Comparison of ENCODE assay signal across 1 cellular context in the genomic region with DNA sequence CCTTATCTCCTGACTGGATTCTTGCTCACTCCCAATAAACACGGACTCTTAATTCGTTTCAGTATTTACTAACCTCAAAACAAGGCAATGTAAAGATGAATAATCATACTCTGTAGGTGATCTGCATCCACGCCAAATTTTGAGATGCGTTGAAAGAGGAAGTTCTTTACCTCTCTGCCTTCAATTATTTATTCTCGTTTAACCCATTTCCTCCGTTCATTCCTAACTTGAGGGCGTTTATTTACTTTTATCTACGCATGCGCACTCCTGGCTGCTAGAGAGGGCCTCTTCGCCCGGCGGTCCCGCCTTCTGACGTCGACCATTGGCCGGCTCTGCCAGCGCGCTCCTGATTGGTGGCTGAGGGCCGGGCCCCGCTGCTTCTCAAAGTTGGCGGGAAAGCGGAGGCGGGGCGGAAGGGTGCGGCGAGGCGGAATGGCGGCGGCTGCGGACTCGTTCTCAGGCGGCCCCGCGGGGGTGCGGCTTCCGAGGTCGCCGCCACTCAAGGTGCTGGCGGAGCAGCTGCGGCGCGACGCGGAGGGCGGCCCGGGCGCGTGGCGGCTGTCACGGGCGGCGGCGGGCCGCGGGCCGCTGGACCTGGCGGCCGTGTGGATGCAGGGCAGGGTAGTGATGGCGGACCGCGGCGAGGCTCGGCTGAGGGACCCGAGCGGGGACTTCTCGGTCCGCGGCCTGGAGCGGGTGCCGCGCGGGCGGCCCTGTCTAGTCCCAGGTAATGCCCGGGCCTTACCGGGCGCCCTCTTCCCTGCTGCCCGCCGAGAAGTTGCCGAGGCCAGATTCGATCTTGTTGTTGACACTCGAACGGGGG.
TF ChIP-seq lines count a peak whose summit lies in the region.

Gene RMI2 (plus strand): TSS at position 420 of the 823 bp plus-strand sequence. CDS start 13 bp downstream, at position 433.

TF ChIP-seq in HepG2, 621 proteins besides CTCF, POLR2A, EP300 and RAD21 (continued from another document and continues in another):
- TF ChIP-seq ZKSCAN1 (IDR thresholded peaks at IDR 0.05; ENCODE audit: low read length) (no peak), ZNF543 (CRISPR knock-in tag; IDR thresholded peaks at IDR 0.05) (0 out of 2 replicates have a peak, but pooled peaks have one; percentile 15), ZBTB1 (CRISPR knock-in tag; IDR thresholded peaks at IDR 0.05; ENCODE audit: borderline replicate concordance) (no peak), ZNF562 (CRISPR knock-in tag; IDR thresholded peaks at IDR 0.05; ENCODE audit: borderline replicate concordance) (no peak), ZNF687 (CRISPR knock-in tag; IDR thresholded peaks at IDR 0.05) (peak; percentile 97), ARHGAP35 (CRISPR knock-in tag; IDR thresholded peaks at IDR 0.05; ENCODE audit: borderline replicate concordance) (peak; percentile 77), MEIS2 (CRISPR knock-in tag; IDR thresholded peaks at IDR 0.05) (peak; percentile 85), ATF3 (CRISPR knock-in tag; IDR thresholded peaks at IDR 0.05) (no peak), SMYD3 (CRISPR knock-in tag; IDR thresholded peaks at IDR 0.05) (peak; percentile 81), ZNF589 (CRISPR knock-in tag; conservative IDR thresholded peaks at IDR 0.05) (no peak), ZNF619 (CRISPR knock-in tag; IDR thresholded peaks at IDR 0.05) (no peak), REPIN1 (CRISPR knock-in tag; IDR thresholded peaks at IDR 0.05; ENCODE audit: borderline replicate concordance, low read depth) (peak; percentile 72; the same call in 1 of the 2 replicates), ZNF850 (CRISPR knock-in tag; conservative IDR thresholded peaks at IDR 0.05) (no peak), PCBP1 (IDR thresholded peaks at IDR 0.05; ENCODE audit: borderline replicate concordance, low read depth, low read length) (no peak), CBX2 (IDR thresholded peaks at IDR 0.05; ENCODE audit: low read depth, low read length) (no peak), CBX2 (CRISPR knock-in tag; IDR thresholded peaks at IDR 0.05; ENCODE audit: low read depth) (no peak), ZIK1 (CRISPR knock-in tag; IDR thresholded peaks at IDR 0.05; ENCODE audit: borderline replicate concordance, low read depth) (0 out of 2 replicates have a peak, but pooled peaks have one; percentile 9), ZNF609 (CRISPR knock-in tag; IDR thresholded peaks at IDR 0.05; ENCODE audit: borderline replicate concordance) (0 out of 2 replicates have a peak, but pooled peaks have one; percentile 48), ZNF580 (CRISPR knock-in tag; IDR thresholded peaks at IDR 0.05; ENCODE audit: borderline replicate concordance, low read depth) (0 out of 2 replicates have a peak, but pooled peaks have one; percentile 74), KDM6A (CRISPR knock-in tag; IDR thresholded peaks at IDR 0.05; ENCODE audit: low read depth) (no peak), ZNF24 (IDR thresholded peaks at IDR 0.05) (peak; percentile 12; the same call in 1 of the 2 replicates), TCF7 (IDR thresholded peaks at IDR 0.05; ENCODE audit: low read depth) (no peak), MAZ (IDR thresholded peaks at IDR 0.05; ENCODE audit: borderline replicate concordance, low read depth, low read length) (no peak), MAZ (CRISPR knock-in tag; IDR thresholded peaks at IDR 0.05; ENCODE audit: low read depth) (peak; percentile 69; the same call in 1 of the 2 replicates), ZNF839 (CRISPR knock-in tag; IDR thresholded peaks at IDR 0.05; ENCODE audit: borderline replicate concordance) (no peak), PAWR (CRISPR knock-in tag; IDR thresholded peaks at IDR 0.05; ENCODE audit: borderline replicate concordance) (no peak), ZNF501 (CRISPR knock-in tag; IDR thresholded peaks at IDR 0.05) (peak; percentile 97), HIVEP1 (CRISPR knock-in tag; IDR thresholded peaks at IDR 0.05) (no peak), GLI4 (CRISPR knock-in tag; IDR thresholded peaks at IDR 0.05; ENCODE audit: borderline replicate concordance) (peak; percentile 67; the same call in 1 of the 2 replicates), NCOA1 (CRISPR knock-in tag; IDR thresholded peaks at IDR 0.05) (no peak), FLYWCH1 (CRISPR knock-in tag; IDR thresholded peaks at IDR 0.05) (no peak), NR3C1 (CRISPR knock-in tag; IDR thresholded peaks at IDR 0.05) (no peak), ATRX (CRISPR knock-in tag; IDR thresholded peaks at IDR 0.05; ENCODE audit: borderline replicate concordance) (no peak), ZNF451 (CRISPR knock-in tag; IDR thresholded peaks at IDR 0.05) (0 out of 2 replicates have a peak, but pooled peaks have one; percentile 6), KAT8 (CRISPR knock-in tag; IDR thresholded peaks at IDR 0.05) (peak; percentile 90), ZNF883 (CRISPR knock-in tag; IDR thresholded peaks at IDR 0.05; ENCODE audit: not compliant biosample characterization) (peak; percentile 87), ZNF121 (CRISPR knock-in tag; IDR thresholded peaks at IDR 0.05) (no peak; the same call in 1 of the 2 replicates), RFXANK (CRISPR knock-in tag; IDR thresholded peaks at IDR 0.05) (no peak; the same call in 1 of the 2 replicates), ZNF441 (CRISPR knock-in tag; IDR thresholded peaks at IDR 0.05; ENCODE audit: borderline replicate concordance) (peak; percentile 73; the same call in 1 of the 2 replicates), ARID2 (CRISPR knock-in tag; IDR thresholded peaks at IDR 0.05; ENCODE audit: borderline replicate concordance) (peak; percentile 76; the same call in 1 of the 2 replicates), XBP1 (CRISPR knock-in tag; IDR thresholded peaks at IDR 0.05) (no peak), PAF1 (CRISPR knock-in tag; IDR thresholded peaks at IDR 0.05) (no peak), LCORL (IDR thresholded peaks at IDR 0.05) (no peak), LCORL (CRISPR knock-in tag; IDR thresholded peaks at IDR 0.05) (no peak), ZBTB33 (CRISPR knock-in tag; IDR thresholded peaks at IDR 0.05) (no peak)
- TF ChIP-seq, protein P1, sequence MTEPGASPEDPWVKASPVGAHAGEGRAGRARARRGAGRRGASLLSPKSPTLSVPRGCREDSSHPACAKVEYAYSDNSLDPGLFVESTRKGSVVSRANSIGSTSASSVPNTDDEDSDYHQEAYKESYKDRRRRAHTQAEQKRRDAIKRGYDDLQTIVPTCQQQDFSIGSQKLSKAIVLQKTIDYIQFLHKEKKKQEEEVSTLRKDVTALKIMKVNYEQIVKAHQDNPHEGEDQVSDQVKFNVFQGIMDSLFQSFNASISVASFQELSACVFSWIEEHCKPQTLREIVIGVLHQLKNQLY (CRISPR knock-in tag; IDR thresholded peaks at IDR 0.05) = no peak
- TF ChIP-seq, protein P2, sequence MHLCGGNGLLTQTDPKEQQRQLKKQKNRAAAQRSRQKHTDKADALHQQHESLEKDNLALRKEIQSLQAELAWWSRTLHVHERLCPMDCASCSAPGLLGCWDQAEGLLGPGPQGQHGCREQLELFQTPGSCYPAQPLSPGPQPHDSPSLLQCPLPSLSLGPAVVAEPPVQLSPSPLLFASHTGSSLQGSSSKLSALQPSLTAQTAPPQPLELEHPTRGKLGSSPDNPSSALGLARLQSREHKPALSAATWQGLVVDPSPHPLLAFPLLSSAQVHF (CRISPR knock-in tag; IDR thresholded peaks at IDR 0.05) = no peak; the same call in 1 of the 2 replicates
- TF ChIP-seq, protein P3, sequence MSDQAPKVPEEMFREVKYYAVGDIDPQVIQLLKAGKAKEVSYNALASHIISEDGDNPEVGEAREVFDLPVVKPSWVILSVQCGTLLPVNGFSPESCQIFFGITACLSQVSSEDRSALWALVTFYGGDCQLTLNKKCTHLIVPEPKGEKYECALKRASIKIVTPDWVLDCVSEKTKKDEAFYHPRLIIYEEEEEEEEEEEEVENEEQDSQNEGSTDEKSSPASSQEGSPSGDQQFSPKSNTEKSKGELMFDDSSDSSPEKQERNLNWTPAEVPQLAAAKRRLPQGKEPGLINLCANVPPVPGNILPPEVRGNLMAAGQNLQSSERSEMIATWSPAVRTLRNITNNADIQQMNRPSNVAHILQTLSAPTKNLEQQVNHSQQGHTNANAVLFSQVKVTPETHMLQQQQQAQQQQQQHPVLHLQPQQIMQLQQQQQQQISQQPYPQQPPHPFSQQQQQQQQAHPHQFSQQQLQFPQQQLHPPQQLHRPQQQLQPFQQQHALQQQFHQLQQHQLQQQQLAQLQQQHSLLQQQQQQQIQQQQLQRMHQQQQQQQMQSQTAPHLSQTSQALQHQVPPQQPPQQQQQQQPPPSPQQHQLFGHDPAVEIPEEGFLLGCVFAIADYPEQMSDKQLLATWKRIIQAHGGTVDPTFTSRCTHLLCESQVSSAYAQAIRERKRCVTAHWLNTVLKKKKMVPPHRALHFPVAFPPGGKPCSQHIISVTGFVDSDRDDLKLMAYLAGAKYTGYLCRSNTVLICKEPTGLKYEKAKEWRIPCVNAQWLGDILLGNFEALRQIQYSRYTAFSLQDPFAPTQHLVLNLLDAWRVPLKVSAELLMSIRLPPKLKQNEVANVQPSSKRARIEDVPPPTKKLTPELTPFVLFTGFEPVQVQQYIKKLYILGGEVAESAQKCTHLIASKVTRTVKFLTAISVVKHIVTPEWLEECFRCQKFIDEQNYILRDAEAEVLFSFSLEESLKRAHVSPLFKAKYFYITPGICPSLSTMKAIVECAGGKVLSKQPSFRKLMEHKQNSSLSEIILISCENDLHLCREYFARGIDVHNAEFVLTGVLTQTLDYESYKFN (CRISPR knock-in tag; conservative IDR thresholded peaks at IDR 0.05) = peak; percentile 63
